Comparison of ENCODE assay signal across 10 cellular contexts in genomic region chr1:31102501-31102950, GRCh38. TPM values are rescaled to one million over a fixed set of nuclear protein-coding genes. Genes with fewer than 3 reads are reported as not detected.
DNase-seq lines count a peak whose midpoint lies in the region; ATAC-seq and TF ChIP-seq lines count a peak whose summit lies in the region.
"Had no signal": no experiment of that assay in that cellular context is flagged by ENCODE, and none has a peak within 500 bp of the region (broad histone marks: within the 10 kb centered on the region; RNA-seq: fewer than 3 reads in every experiment).

No MANE protein-coding gene starts in this region.

- peaks cover 25% of the 10 kb centered on the region for H3K4me1 ChIP-seq in foreskin keratinocyte

- in situ Hi-C loops in GM13976 (cut with MboI; ENCODE audit: low sequenced_read_pairs, unreplicated experiment) = no loop called here

- TF ChIP-seq CTCF in foreskin keratinocyte (conservative IDR thresholded peaks at IDR 0.05) (no peak), GM13976 (IDR thresholded peaks at IDR 0.05; ENCODE audit: borderline replicate concordance, control extremely low read depth, extremely low read depth, insufficient read depth, missing control alignments) (no peak)

- DNase-seq in GM04504 (ENCODE audit: low read depth) (peak; percentile 55), SW 1271 (lab: John Stamatoyannopoulos, UW) (peak; percentile 5 to 57), foreskin keratinocyte (peak; percentile 82 to 90), skeletal muscle cell (ENCODE audit: low read depth) (peak; percentile 62), GM13976 (ENCODE audit: low spot score) (no peak)
- DNase-seq: NCI-H510A treated with DMSO at 0.1 percent for 48 hours; stimulated activated CD4-positive, alpha-beta T cell treated with anti-CD3 and anti-CD28 coated beads, Interleukin-12 subunit alpha, Interleukin-12 subunit beta, amount 100 ng/mL, for 4 hours had no signal

- no peaks in the 10 kb centered on the region for H3K27me3 ChIP-seq in foreskin keratinocyte

- peak; percentile 44 for ATAC-seq in foreskin keratinocyte
- no peak for ATAC-seq in HG02798 (IDR thresholded peaks at IDR 0.05; ENCODE audit: poor library complexity, unreplicated experiment)
- no peak for ATAC-seq in HG02759 (IDR thresholded peaks at IDR 0.05; ENCODE audit: unreplicated experiment)
- no peak for ATAC-seq in HG03565 (IDR thresholded peaks at IDR 0.05; ENCODE audit: unreplicated experiment)

- H3K27ac ChIP-seq in foreskin keratinocyte = peak overlapping the region; percentile 27

- H3K4me3 ChIP-seq in skeletal muscle cell (ENCODE audit: low read depth, low read length) = no peak overlapping the region

RNA-seq across cellular contexts. Expression of gene PUM1, which starts 37.0 kb away (rescaled TPM):
- 54.5 and 56.6 TPM in 2 replicates for total RNA-seq in foreskin keratinocyte
- 10.4 and 11.7 TPM in 2 replicates for polyA plus RNA-seq in foreskin keratinocyte
